1 cellular context compared by ENCODE assay signal in genomic region chr11:773830-774229, GRCh38.
TF ChIP-seq lines count a peak whose summit lies in the region.

No MANE protein-coding gene starts in this region.

TF ChIP-seq in H1, 55 proteins besides CTCF, POLR2A, EP300 and RAD21:
- no peak for TF ChIP-seq SAP30 (IDR thresholded peaks at IDR 0.05; ENCODE audit: insufficient read depth, insufficient replicate concordance, low read length)
- TF ChIP-seq BACH1 (IDR thresholded peaks at IDR 0.05; ENCODE audit: low read length), result no peak
- TF ChIP-seq PHF8 (conservative IDR thresholded peaks at IDR 0.05; ENCODE audit: low read depth, low read length), result no peak
- no peak for TF ChIP-seq BCL11A (IDR thresholded peaks at IDR 0.05; ENCODE audit: low read depth in 2 of 2, low read length in 2 of 2)
- no peak for TF ChIP-seq NANOG (IDR thresholded peaks at IDR 0.05; ENCODE audit: insufficient read depth, low read depth, low read length, poor library complexity, severe bottlenecking)
- no peak for TF ChIP-seq CBX8 (IDR thresholded peaks at IDR 0.05; ENCODE audit: borderline replicate concordance, low read depth, low read length)
- TF ChIP-seq TBP (IDR thresholded peaks at IDR 0.05; ENCODE audit: low read depth, low read length), result no peak
- no peak for TF ChIP-seq POLR2AphosphoS5 (IDR thresholded peaks at IDR 0.05; ENCODE audit: low read depth, low read length)
- no peak for TF ChIP-seq GABPA (IDR thresholded peaks at IDR 0.05; ENCODE audit: borderline replicate concordance, insufficient read depth, low read length)
- TF ChIP-seq E2F6 (IDR thresholded peaks at IDR 0.05), result no peak
